ENCODE assay signal across 8 cellular contexts in genomic region chr13:95301135-95301946, GRCh38. TPM values are rescaled to one million over a fixed set of nuclear protein-coding genes. Genes with fewer than 3 reads are reported as not detected.
DNase-seq lines count a peak whose midpoint lies in the region; ATAC-seq and TF ChIP-seq lines count a peak whose summit lies in the region.

A gene with protein sequence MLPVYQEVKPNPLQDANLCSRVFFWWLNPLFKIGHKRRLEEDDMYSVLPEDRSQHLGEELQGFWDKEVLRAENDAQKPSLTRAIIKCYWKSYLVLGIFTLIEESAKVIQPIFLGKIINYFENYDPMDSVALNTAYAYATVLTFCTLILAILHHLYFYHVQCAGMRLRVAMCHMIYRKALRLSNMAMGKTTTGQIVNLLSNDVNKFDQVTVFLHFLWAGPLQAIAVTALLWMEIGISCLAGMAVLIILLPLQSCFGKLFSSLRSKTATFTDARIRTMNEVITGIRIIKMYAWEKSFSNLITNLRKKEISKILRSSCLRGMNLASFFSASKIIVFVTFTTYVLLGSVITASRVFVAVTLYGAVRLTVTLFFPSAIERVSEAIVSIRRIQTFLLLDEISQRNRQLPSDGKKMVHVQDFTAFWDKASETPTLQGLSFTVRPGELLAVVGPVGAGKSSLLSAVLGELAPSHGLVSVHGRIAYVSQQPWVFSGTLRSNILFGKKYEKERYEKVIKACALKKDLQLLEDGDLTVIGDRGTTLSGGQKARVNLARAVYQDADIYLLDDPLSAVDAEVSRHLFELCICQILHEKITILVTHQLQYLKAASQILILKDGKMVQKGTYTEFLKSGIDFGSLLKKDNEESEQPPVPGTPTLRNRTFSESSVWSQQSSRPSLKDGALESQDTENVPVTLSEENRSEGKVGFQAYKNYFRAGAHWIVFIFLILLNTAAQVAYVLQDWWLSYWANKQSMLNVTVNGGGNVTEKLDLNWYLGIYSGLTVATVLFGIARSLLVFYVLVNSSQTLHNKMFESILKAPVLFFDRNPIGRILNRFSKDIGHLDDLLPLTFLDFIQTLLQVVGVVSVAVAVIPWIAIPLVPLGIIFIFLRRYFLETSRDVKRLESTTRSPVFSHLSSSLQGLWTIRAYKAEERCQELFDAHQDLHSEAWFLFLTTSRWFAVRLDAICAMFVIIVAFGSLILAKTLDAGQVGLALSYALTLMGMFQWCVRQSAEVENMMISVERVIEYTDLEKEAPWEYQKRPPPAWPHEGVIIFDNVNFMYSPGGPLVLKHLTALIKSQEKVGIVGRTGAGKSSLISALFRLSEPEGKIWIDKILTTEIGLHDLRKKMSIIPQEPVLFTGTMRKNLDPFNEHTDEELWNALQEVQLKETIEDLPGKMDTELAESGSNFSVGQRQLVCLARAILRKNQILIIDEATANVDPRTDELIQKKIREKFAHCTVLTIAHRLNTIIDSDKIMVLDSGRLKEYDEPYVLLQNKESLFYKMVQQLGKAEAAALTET (N-terminal part only) (minus strand): TSS chr13:95301451. CDS start chr13:95301314, 137 bp downstream.

- H3K36me3 Mint-ChIP-seq in activated T-cell treated with anti-CD3 and anti-CD28 coated beads, Interleukin-2, amount 50 U/mL, for 4 hours (ENCODE audit: insufficient read depth): peaks cover 2% of the 10 kb centered on the region
- H3K36me3 Mint-ChIP-seq in naive B cell: no peaks in the 10 kb centered on the region

- TF ChIP-seq CTCF in PC-3 (conservative IDR thresholded peaks at IDR 0.05; ENCODE audit: low read depth, low read length): no peak

- DNase-seq in Caki2 (ENCODE audit: low read depth): peak; percentile 84
- peak; percentile 73 for DNase-seq in HK-2 (ENCODE audit: unreplicated experiment)
- DNase-seq in PC-3: peak; percentile 75
- DNase-seq in activated T-cell treated with anti-CD3 and anti-CD28 coated beads, Interleukin-2, amount 50 U/mL, for 4 hours: peak; percentile 51
- DNase-seq in fibroblast of gingiva (ENCODE audit: low read depth): peak; percentile 72
- peak; percentile 40 for DNase-seq in naive B cell
- peak; percentile 73 for DNase-seq in stimulated activated naive CD8-positive, alpha-beta T cell treated with anti-CD3 and anti-CD28 coated beads, Interleukin-15, Interleukin-2, amounts not matched to agents 100 U/mL and 50 U/mL, for 24 hours

- CTCF ChIA-PET in PC-3 (lab: Charles Lee): interaction anchor here (0.5 to 1.0 kb wide), 4 partner anchors 79 to 119 kb away, joined by 3 to 9 read pairs (median 4); no protein-coding TSS in a partner anchor

- peak within 1 kb of the TSS; percentile 87 for H3K9ac ChIP-seq in PC-3 (ENCODE audit: low read length)

- peaks cover 39% of the 10 kb centered on the region for H3K79me2 ChIP-seq in PC-3 (ENCODE audit: low read length)

- H3K9me3 Mint-ChIP-seq in activated T-cell treated with anti-CD3 and anti-CD28 coated beads, Interleukin-2, amount 50 U/mL, for 4 hours: no peaks in the 10 kb centered on the region
- no peaks in the 10 kb centered on the region for H3K9me3 Mint-ChIP-seq in naive B cell

- no peaks in the 10 kb centered on the region for H3F3A ChIP-seq in PC-3 (ENCODE audit: low read length, unreplicated experiment)

- H3K27ac ChIP-seq in PC-3 (ENCODE audit: low read length): peak within 1 kb of the TSS; percentile 59

- peaks cover 30% of the 10 kb centered on the region for H3K4me1 ChIP-seq in PC-3 (ENCODE audit: insufficient read depth, low read length)

- no peaks in the 10 kb centered on the region for H3K36me3 ChIP-seq in PC-3 (ENCODE audit: low read depth, low read length)

- H4K20me1 ChIP-seq in PC-3 (ENCODE audit: low read length): 0 out of 2 replicates have a peak, but pooled peaks cover 4% of the 10 kb centered on the region

- peak within 1 kb of the TSS; percentile 86 for H3K4me3 Mint-ChIP-seq in activated T-cell treated with anti-CD3 and anti-CD28 coated beads, Interleukin-2, amount 50 U/mL, for 4 hours
- H3K4me3 Mint-ChIP-seq in naive B cell: peak within 1 kb of the TSS; percentile 79 to 94 (median 90)

- peak within 1 kb of the TSS; percentile 95 for H2AFZ ChIP-seq in PC-3 (ENCODE audit: low read length)

- peak within 1 kb of the TSS; percentile 96 for H3K4me2 ChIP-seq in PC-3 (ENCODE audit: low read length)

- H3K9me3 ChIP-seq in PC-3 (ENCODE audit: low read length): no peaks in the 10 kb centered on the region

- H3K4me3 ChIP-seq in PC-3 (ENCODE audit: low read length): peak within 1 kb of the TSS; percentile 85

- H3K27me3 Mint-ChIP-seq in activated T-cell treated with anti-CD3 and anti-CD28 coated beads, Interleukin-2, amount 50 U/mL, for 4 hours (ENCODE audit: low read depth): peaks cover 3% of the 10 kb centered on the region
- peaks cover 8 to 11% (median 9%) of the 10 kb centered on the region in 3 donors for H3K27me3 Mint-ChIP-seq in naive B cell

- ATAC-seq in GM19467 (IDR thresholded peaks at IDR 0.05; ENCODE audit: unreplicated experiment) (peak; percentile 86), PC-3 (peak; percentile 71), naive B cell (ENCODE audit: low read depth in 2 of 2) (peak; percentile 74 to 79)
- ATAC-seq in activated T-cell treated with anti-CD3 and anti-CD28 coated beads, Interleukin-2, amount 50 U/mL, for 4 hours: peak; percentile 90
- ATAC-seq in stimulated activated naive CD8-positive, alpha-beta T cell treated with anti-CD3 and anti-CD28 coated beads, Interleukin-15, Interleukin-2, amounts not matched to agents 100 U/mL and 50 U/mL, for 24 hours: peak; percentile 78

- intact Hi-C loops in PC-3 (cut with micrococcal nuclease): loop anchor here (1.0 to 5.0 kb wide), 2 partner anchors 30 to 44 kb away; no protein-coding TSS in a partner anchor

- H3K4me1 Mint-ChIP-seq in activated T-cell treated with anti-CD3 and anti-CD28 coated beads, Interleukin-2, amount 50 U/mL, for 4 hours (ENCODE audit: low read depth): peaks cover 33% of the 10 kb centered on the region
- peaks cover 5 to 24% (median 11%) of the 10 kb centered on the region in 3 donors for H3K4me1 Mint-ChIP-seq in naive B cell

- no TSS peak for BruUV-seq in PC-3 (replicated peaks; lab: Mats Ljungman, UMichigan)

- H3K27me3 ChIP-seq in PC-3 (ENCODE audit: low read length): no peaks in the 10 kb centered on the region

- POLR2A ChIA-PET in PC-3 (lab: Charles Lee; ENCODE audit: unreplicated experiment): no interaction called here

- no peaks in the 10 kb centered on the region for H3K9me2 ChIP-seq in PC-3 (replicated peaks; ENCODE audit: low read length)

- H3K27ac Mint-ChIP-seq in naive B cell: peak within 1 kb of the TSS in 4 of 6 donors; percentile 4 to 62 (median 12)

- in situ Hi-C loops in Caki2 (cut with HindIII; ENCODE audit: low pct_unique_long_range_greater_than_20kb, low sequenced_read_pairs): no loop called here

RNA-seq across cellular contexts. Expression of the gene that starts here (rescaled TPM):
- total RNA-seq in Caki2 (2014; rRNA removed; shearing (Covaris generic); ENCODE audit: low replicate concordance): 14.4 and 21.6 TPM in 2 replicates
- 17.7 and 18.9 TPM in 2 replicates for total RNA-seq in PC-3 (2014; rRNA removed)
- 10 to 100 TPM; 17.6 to 18.5 (median 18.3) TPM for total RNA-seq in activated T-cell treated with anti-CD3 and anti-CD28 coated beads, Interleukin-2, amount 50 U/mL, for 4 hours
- polyA plus RNA-seq in naive B cell (ENCODE audit: low read depth in 6 of 6): 1 to 10 TPM in 4 of 6 donors, under 1 TPM in 1, not detected in 1; 0.27 to 2.3 (median 1.5) TPM

Comparison
In these comparisons a context has a peak if more than half of its experiments do, and no peak if none do; other contexts are left out.
1. Peak in every context shown above with its lines: DNase-seq, ATAC-seq, H3K4me3 ChIP-seq and H3K27ac ChIP-seq.